In the genomic region with DNA sequence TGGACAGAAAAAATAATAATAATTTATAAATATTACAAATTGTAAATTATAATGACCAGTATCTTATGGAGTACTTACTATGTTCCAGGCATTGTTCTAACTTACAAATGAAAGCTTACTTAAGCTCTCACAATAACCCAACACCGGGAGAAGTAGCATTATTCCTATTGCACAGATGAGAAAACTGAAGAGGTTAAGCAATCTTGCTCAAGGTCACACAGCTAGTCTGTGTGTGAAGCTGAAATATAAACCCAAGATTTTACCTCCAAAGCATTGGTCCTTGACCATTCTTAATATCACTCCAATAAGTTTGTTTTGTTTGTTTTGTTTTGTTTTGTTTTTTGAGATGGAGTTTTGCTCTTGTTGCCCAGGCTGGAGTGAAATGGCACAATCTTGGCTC, we compare ENCODE assay signal across 9 cellular contexts.
"Had no signal": no experiment of that assay in that cellular context is flagged by ENCODE, and none has a peak within 500 bp of the region (broad histone marks: within the 10 kb centered on the region; RNA-seq: fewer than 3 reads in every experiment).

No MANE protein-coding gene starts in this region.

- H3K9me3 Mint-ChIP-seq: HFFc6 had no signal

- DNase-seq: GM23248, GOT3, H7, HFFc6, KG1 had no signal

- H3K9me3 ChIP-seq: HAP-1 had no signal

- H2AFZ ChIP-seq: GM23248 had no signal

- ATAC-seq: HCT116, K562 had no signal

- H3K9ac ChIP-seq: GM23248 had no signal

- H3K4me1 ChIP-seq: HAP-1 had no signal

- FAIRE-seq: HTR-8/SVneo, K562 had no signal

- H3K36me3 ChIP-seq: HAP-1 had no signal

- H3K4me3 Mint-ChIP-seq: HFFc6 had no signal

- H3K4me3 ChIP-seq: GM23248, HAP-1, K562 had no signal

- H3K27ac Mint-ChIP-seq: HFFc6 had no signal
